In genomic region chr11:79078999-79079398, GRCh38 we compare ENCODE assay signal across 17 cellular contexts.
DNase-seq lines count a peak whose midpoint lies in the region; ATAC-seq and TF ChIP-seq lines count a peak whose summit lies in the region.
"Had no signal": no experiment of that assay in that cellular context is flagged by ENCODE, and none has a peak within 500 bp of the region (broad histone marks: within the 10 kb centered on the region; RNA-seq: fewer than 3 reads in every experiment).

No MANE protein-coding gene starts in this region.

- TF ChIP-seq CTCF in heart left ventricle (IDR thresholded peaks at IDR 0.05), result no peak
- TF ChIP-seq CTCF in gastrocnemius medialis (IDR thresholded peaks at IDR 0.05 in 4 of 5, conservative IDR thresholded peaks at IDR 0.05 in 1 of 5), result no peak

- H3K36me3 ChIP-seq in heart left ventricle (no peaks in the 10 kb centered on the region), gastrocnemius medialis (no peaks in the 10 kb centered on the region)

- DNase-seq in NCI-H345 (lab: John Stamatoyannopoulos, UW), result peak; percentile 54
- DNase-seq in NCI-H345 treated with DMSO at 0.1 percent for 48 hours (lab: John Stamatoyannopoulos, UW; ENCODE audit: unreplicated experiment), result no peak
- peak; percentile 97 for DNase-seq in NCI-H69 (lab: John Stamatoyannopoulos, UW)
- peak in 1 of 5 donors; percentile 54 for DNase-seq in heart left ventricle
- peak; percentile 26 to 34 for DNase-seq in gastrocnemius medialis
- no peak for DNase-seq in middle frontal gyrus (ENCODE audit: extremely low spot score, low spot score)
- no peak for DNase-seq in stimulated activated CD4-positive, alpha-beta T cell treated with anti-CD3 and anti-CD28 coated beads, Interleukin-4, amount 100 ng/mL, for 1 hour
- DNase-seq in EL, result no peak
- DNase-seq: ACHN; activated naive CD4-positive, alpha-beta T cell treated with anti-CD3 and anti-CD28 coated beads, Interleukin-2, amount 10 ng/mL, durations not matched to agents 7 days and 5 days; CD8-positive, alpha-beta memory T cell; hippocampal formation; naive thymus-derived CD4-positive, alpha-beta T cell; stimulated activated CD4-positive, alpha-beta T cell treated with anti-CD3 and anti-CD28 coated beads, Interleukin-2, amount 100 ng/mL, for 24 hours; stimulated activated CD8-positive, alpha-beta memory T cell treated with anti-CD3 and anti-CD28 coated beads, Interleukin-4, amount 100 ng/mL, for 48 hours had no signal

- H3K27ac ChIP-seq in heart left ventricle, result no peak overlapping the region
- H3K27ac ChIP-seq in gastrocnemius medialis, result no peak overlapping the region
- H3K27ac ChIP-seq: testis had no signal

- 63 to 73% (median 67%) methylated on average over 7 of the region's 7 CpGs for WGBS in heart left ventricle, 4 donors

- peak; percentile 54 to 56 (median 54) for ATAC-seq in heart left ventricle
- ATAC-seq in gastrocnemius medialis, result peak; percentile 44 to 61
- ATAC-seq: activated CD4-positive, CD25-positive, alpha-beta regulatory T cell treated with anti-CD3 and anti-CD28 coated beads, Interleukin-2, amount 50 U/mL, for 24 hours; naive thymus-derived CD4-positive, alpha-beta T cell had no signal

- intact Hi-C loops in heart left ventricle (cut with DNase I) (loop anchor here in 8 of 10 donors (2.0 to 10.0 kb wide), 4 partner anchors 274 to 434 kb away; no protein-coding TSS in a partner anchor), gastrocnemius medialis (cut with DNase I; ENCODE audit: low total_unique reads) (no loop called here)

- H3K4me3 ChIP-seq in heart left ventricle (no peak overlapping the region), gastrocnemius medialis (no peak overlapping the region)
- H3K4me3 ChIP-seq: testis had no signal

- no peaks in the 10 kb centered on the region for H3K27me3 ChIP-seq in heart left ventricle
- H3K27me3 ChIP-seq in gastrocnemius medialis, result no peaks in the 10 kb centered on the region
- H3K27me3 ChIP-seq: testis had no signal

- H3K9me3 ChIP-seq in heart left ventricle, result no peaks in the 10 kb centered on the region
- no peaks in the 10 kb centered on the region for H3K9me3 ChIP-seq in gastrocnemius medialis
- H3K9me3 ChIP-seq: testis had no signal

- TF ChIP-seq POLR2A in heart left ventricle (IDR thresholded peaks at IDR 0.05), result no peak
- no peak for TF ChIP-seq POLR2A in gastrocnemius medialis (IDR thresholded peaks at IDR 0.05)

- H3K4me1 ChIP-seq in heart left ventricle, result peaks cover 0 to 3% (median 0%) of the 10 kb centered on the region in 12 donors
- H3K4me1 ChIP-seq in gastrocnemius medialis, result peaks cover 0 to 3% of the 10 kb centered on the region in 2 donors
- H3K4me1 ChIP-seq: testis had no signal

- in situ Hi-C loops in gastrocnemius medialis (cut with MboI; ENCODE audit: low sequenced_read_pairs in 4 of 4), result loop anchor here in 1 of 4 donors (25.0 kb wide), 1 partner anchor 417 kb away; no protein-coding TSS in a partner anchor

Comparison
In these comparisons a context has a peak if more than half of its experiments do, and no peak if none do; other contexts are left out.
1. DNase-seq: peak in NCI-H345 (single experiment), NCI-H69 (single experiment) and gastrocnemius medialis (2 of 2); none in NCI-H345 treated with DMSO at 0.1 percent for 48 hours (single experiment), middle frontal gyrus (single experiment), stimulated activated CD4-positive, alpha-beta T cell treated with anti-CD3 and anti-CD28 coated beads, Interleukin-4, amount 100 ng/mL, for 1 hour (single experiment) and EL (single experiment).